ENCODE assay signal across 19 cellular contexts in genomic region chr1:192496369-192497056, GRCh38.
DNase-seq lines count a peak whose midpoint lies in the region; TF ChIP-seq lines count a peak whose summit lies in the region.
"Had no signal": no experiment of that assay in that cellular context is flagged by ENCODE, and none has a peak within 500 bp of the region (broad histone marks: within the 10 kb centered on the region; RNA-seq: fewer than 3 reads in every experiment).

No MANE protein-coding gene starts in this region.

- H3K9me3 Mint-ChIP-seq in chondrocyte (ENCODE audit: low read depth) (peaks cover 9% of the 10 kb centered on the region), osteocyte (ENCODE audit: unreplicated experiment) (peaks cover 3% of the 10 kb centered on the region)

- peak overlapping the region; percentile 50 for H3K27ac Mint-ChIP-seq in chondrocyte (ENCODE audit: unreplicated experiment)
- peak overlapping the region; percentile 72 for H3K27ac Mint-ChIP-seq in osteocyte (ENCODE audit: unreplicated experiment)

- H3K27me3 Mint-ChIP-seq in chondrocyte (ENCODE audit: low read depth) = no peaks in the 10 kb centered on the region
- no peaks in the 10 kb centered on the region for H3K27me3 Mint-ChIP-seq in osteocyte (ENCODE audit: unreplicated experiment)

- DNase-seq in NCI-H82 (lab: John Stamatoyannopoulos, UW) (peak; percentile 14), NCI-H82 treated with DMSO at 0.1 percent for 48 hours (lab: John Stamatoyannopoulos, UW; ENCODE audit: unreplicated experiment) (no peak), chondrocyte (ENCODE audit: low spot score) (no peak), osteocyte (ENCODE audit: extremely low spot score, unreplicated experiment) (no peak), islet precursor cell (no peak), retina (no peak), NCI-H1694 (lab: John Stamatoyannopoulos, UW) (no peak), occipital lobe (lab: John Stamatoyannopoulos, UW) (no peak)
- DNase-seq: BE2C, DND-41, H7, MM.1S, NCI-H1048, NCI-H1417 treated with DMSO at 0.1 percent for 48 hours, NCI-H187 treated with DMSO at 0.1 percent for 48 hours, NCI-H2107, NCI-H69, SIG-M5, SK-N-SH had no signal

- H3K4me3 Mint-ChIP-seq in chondrocyte (ENCODE audit: unreplicated experiment) = no peak overlapping the region
- H3K4me3 Mint-ChIP-seq in osteocyte (ENCODE audit: unreplicated experiment) = no peak overlapping the region

- no peak for TF ChIP-seq CTCF in chondrocyte (IDR thresholded peaks at IDR 0.05)
- TF ChIP-seq CTCF in osteocyte (IDR thresholded peaks at IDR 0.05) = no peak

- H3K4me1 Mint-ChIP-seq in chondrocyte (ENCODE audit: low read depth) (peaks cover 25% of the 10 kb centered on the region), osteocyte (ENCODE audit: unreplicated experiment) (peaks cover 28% of the 10 kb centered on the region)

- H3K36me3 Mint-ChIP-seq in chondrocyte (ENCODE audit: low read depth) (peaks cover 5% of the 10 kb centered on the region), osteocyte (ENCODE audit: unreplicated experiment) (no peaks in the 10 kb centered on the region)
